In genomic region chr5:140360681-140361479, GRCh38 we compare ENCODE assay signal across 21 cellular contexts. TPM values are rescaled to one million over a fixed set of nuclear protein-coding genes. Genes with fewer than 3 reads are reported as not detected.
DNase-seq lines count a peak whose midpoint lies in the region; ATAC-seq and TF ChIP-seq lines count a peak whose summit lies in the region.
"Had no signal": no experiment of that assay in that cellular context is flagged by ENCODE, and none has a peak within 500 bp of the region (broad histone marks: within the 10 kb centered on the region; RNA-seq: fewer than 3 reads in every experiment).

No MANE protein-coding gene starts in this region.

- H3K4me3 ChIP-seq in Peyer's patch = no peak overlapping the region
- H3K4me3 ChIP-seq: A549; BLaER1 treated with 17β-estradiol and CSF1 and Interleukin-3, amounts not matched to agents 10 nM and 100 nM had no signal

- peak; percentile 68 for DNase-seq in cardiac septum (ENCODE audit: low spot score)
- DNase-seq in Right ventricle myocardium superior = no peak
- DNase-seq in natural killer cell treated with Interleukin-12 subunit alpha and Interleukin-12 subunit beta and Interleukin-15 and Interleukin-18, amount 100 ng/mL, for 72 hours (ENCODE audit: low spot score) = peak; percentile 54
- no peak for DNase-seq in natural killer cell
- peak; percentile 80 for DNase-seq in mesenteric fat pad (ENCODE audit: low spot score)
- DNase-seq in posterior vena cava (ENCODE audit: low spot score) = peak; percentile 58
- DNase-seq in Peyer's patch = no peak
- no peak for DNase-seq in cerebellar nuclear complex (lab: John Stamatoyannopoulos, UW)
- DNase-seq: AML-193; Caco-2; Calu3; CD4-positive, alpha-beta T cell; CD8-positive, alpha-beta T cell; DMS79 treated with DMSO at 0.1 percent for 48 hours; GF-D8 had no signal

- peaks cover 6 to 7% of the 10 kb centered on the region in 2 donors for H3K27me3 Mint-ChIP-seq in natural killer cell treated with Interleukin-12 subunit alpha and Interleukin-12 subunit beta and Interleukin-15 and Interleukin-18, amount 100 ng/mL, for 72 hours
- peaks cover 6% of the 10 kb centered on the region in 2 donors for H3K27me3 Mint-ChIP-seq in natural killer cell (ENCODE audit: low read depth in 2 of 2)

- no peaks in the 10 kb centered on the region for H3K9me3 ChIP-seq in Peyer's patch
- H3K9me3 ChIP-seq: A549; BLaER1 treated with 17β-estradiol and CSF1 and Interleukin-3, amounts not matched to agents 10 nM and 100 nM; Caco-2 had no signal

- intact Hi-C loops in cardiac septum (cut with DNase I) (no loop called here), Right ventricle myocardium superior (cut with DNase I) (no loop called here), natural killer cell (cut with micrococcal nuclease) (no loop called here), posterior vena cava (cut with DNase I) (no loop called here)

- H3K4me1 Mint-ChIP-seq in natural killer cell treated with Interleukin-12 subunit alpha and Interleukin-12 subunit beta and Interleukin-15 and Interleukin-18, amount 100 ng/mL, for 72 hours (ENCODE audit: low read depth in 2 of 2) = peaks cover 14 to 15% of the 10 kb centered on the region in 2 donors
- H3K4me1 Mint-ChIP-seq in natural killer cell = peaks cover 13 to 14% of the 10 kb centered on the region in 2 donors

- no peaks in the 10 kb centered on the region for H3K9me3 Mint-ChIP-seq in natural killer cell treated with Interleukin-12 subunit alpha and Interleukin-12 subunit beta and Interleukin-15 and Interleukin-18, amount 100 ng/mL, for 72 hours
- H3K9me3 Mint-ChIP-seq in natural killer cell = no peaks in the 10 kb centered on the region
- H3K9me3 Mint-ChIP-seq: CD4-positive, alpha-beta T cell; CD8-positive, alpha-beta T cell had no signal

- no peak overlapping the region for H3K27ac Mint-ChIP-seq in natural killer cell treated with Interleukin-12 subunit alpha and Interleukin-12 subunit beta and Interleukin-15 and Interleukin-18, amount 100 ng/mL, for 72 hours
- no peak overlapping the region for H3K27ac Mint-ChIP-seq in natural killer cell
- H3K27ac Mint-ChIP-seq: B cell; CD4-positive, alpha-beta T cell; CD8-positive, alpha-beta T cell had no signal

- ATAC-seq in Right ventricle myocardium superior (ENCODE audit: poor library complexity) (no peak), natural killer cell (no peak)
- no peak for ATAC-seq in natural killer cell treated with Interleukin-12 subunit alpha and Interleukin-12 subunit beta and Interleukin-15 and Interleukin-18, amount 100 ng/mL, for 72 hours
- ATAC-seq: A549; CD8-positive, alpha-beta T cell had no signal

- no peaks in the 10 kb centered on the region for H3K36me3 ChIP-seq in Peyer's patch
- H3K36me3 ChIP-seq: BLaER1 treated with 17β-estradiol and CSF1 and Interleukin-3, amounts not matched to agents 10 nM and 100 nM had no signal

- H3K27me3 ChIP-seq in Peyer's patch = no peaks in the 10 kb centered on the region
- H3K27me3 ChIP-seq: BLaER1 treated with 17β-estradiol and CSF1 and Interleukin-3, amounts not matched to agents 10 nM and 100 nM had no signal

- TF ChIP-seq POLR2A in Peyer's patch (IDR thresholded peaks at IDR 0.05) = no peak

- H3K4me1 ChIP-seq in Peyer's patch = peaks cover 0 to 16% (median 5%) of the 10 kb centered on the region in 4 donors

- H3K36me3 Mint-ChIP-seq in natural killer cell treated with Interleukin-12 subunit alpha and Interleukin-12 subunit beta and Interleukin-15 and Interleukin-18, amount 100 ng/mL, for 72 hours = no peaks in the 10 kb centered on the region
- no peaks in the 10 kb centered on the region for H3K36me3 Mint-ChIP-seq in natural killer cell
- H3K36me3 Mint-ChIP-seq: CD8-positive, alpha-beta T cell had no signal

- H3K27ac ChIP-seq in Peyer's patch = no peak overlapping the region
- H3K27ac ChIP-seq: 22Rv1; A549; BLaER1 treated with 17β-estradiol and CSF1 and Interleukin-3, amounts not matched to agents 10 nM and 100 nM; C4-2B had no signal

- H3K4me3 Mint-ChIP-seq in natural killer cell treated with Interleukin-12 subunit alpha and Interleukin-12 subunit beta and Interleukin-15 and Interleukin-18, amount 100 ng/mL, for 72 hours = no peak overlapping the region
- no peak overlapping the region for H3K4me3 Mint-ChIP-seq in natural killer cell
- H3K4me3 Mint-ChIP-seq: B cell; CD4-positive, alpha-beta T cell; CD8-positive, alpha-beta T cell had no signal

- TF ChIP-seq CTCF in natural killer cell (IDR thresholded peaks at IDR 0.05) (no peak), Peyer's patch (IDR thresholded peaks at IDR 0.05) (no peak)

RNA-seq across cellular contexts. Expression of gene SLC4A9, which starts 0.9 kb away (rescaled TPM):
- total RNA-seq in cardiac septum (0.19 TPM), Right ventricle myocardium superior (not detected), natural killer cell (not detected), mesenteric fat pad (0.22 TPM), posterior vena cava (not detected), Peyer's patch (1 to 10 TPM in 1 of 4 donors, under 1 TPM in 2, not detected in 1; 0.38 to 2.5 (median 0.40) TPM)
- not detected for total RNA-seq in natural killer cell treated with Interleukin-12 subunit alpha and Interleukin-12 subunit beta and Interleukin-15 and Interleukin-18, amount 100 ng/mL, for 72 hours
- total RNA-seq: A172; B cell; Calu3; CD4-positive, alpha-beta T cell; CD8-positive, alpha-beta T cell had no signal

RNA-seq across cellular contexts. Expression of gene HBEGF, which starts 14.5 kb away (rescaled TPM):
- 73.9 TPM for total RNA-seq in cardiac septum
- total RNA-seq in Right ventricle myocardium superior = 21.7 TPM
- total RNA-seq in natural killer cell treated with Interleukin-12 subunit alpha and Interleukin-12 subunit beta and Interleukin-15 and Interleukin-18, amount 100 ng/mL, for 72 hours = 10 to 100 TPM; 56.0 to 63.0 TPM
- total RNA-seq in natural killer cell = 1 to 10 TPM; 5.1 to 9.9 (median 7.8) TPM
- 48.5 TPM for total RNA-seq in mesenteric fat pad
- 1 to 10 TPM; 6.9 to 9.5 TPM for total RNA-seq in posterior vena cava
- 10 to 100 TPM in 2 of 4 donors, 1 to 10 TPM in 2; 4.1 to 41.0 (median 10.1) TPM for total RNA-seq in Peyer's patch

RNA-seq across cellular contexts. Expression of gene ANKHD1, which starts 40.8 kb away (rescaled TPM):
- total RNA-seq in cardiac septum = 73.0 TPM
- total RNA-seq in Right ventricle myocardium superior = 55.8 TPM
- 100 to 1,000 TPM; 136 to 156 TPM for total RNA-seq in natural killer cell treated with Interleukin-12 subunit alpha and Interleukin-12 subunit beta and Interleukin-15 and Interleukin-18, amount 100 ng/mL, for 72 hours
- 100 to 1,000 TPM; 225 to 239 (median 230) TPM for total RNA-seq in natural killer cell
- total RNA-seq in mesenteric fat pad = 90.5 TPM
- total RNA-seq in posterior vena cava = 10 to 100 TPM; 90.8 to 93.2 TPM
- total RNA-seq in Peyer's patch = 100 to 1,000 TPM; 141 to 236 (median 211) TPM

RNA-seq across cellular contexts. Expression of gene PFDN1, which starts 58.0 kb away (rescaled TPM):
- total RNA-seq in cardiac septum (71.7 TPM), Right ventricle myocardium superior (68.7 TPM), natural killer cell (10 to 100 TPM; 28.0 to 39.1 (median 37.6) TPM), mesenteric fat pad (49.8 TPM), posterior vena cava (10 to 100 TPM; 38.2 to 46.2 TPM), Peyer's patch (100 to 1,000 TPM in 2 of 4 donors, 10 to 100 TPM in 2; 90.6 to 142 (median 109) TPM)
- total RNA-seq in natural killer cell treated with Interleukin-12 subunit alpha and Interleukin-12 subunit beta and Interleukin-15 and Interleukin-18, amount 100 ng/mL, for 72 hours = 10 to 100 TPM; 49.8 to 62.2 TPM

Comparison
In these comparisons a context has a peak if more than half of its experiments do, and no peak if none do; other contexts are left out.
1. DNase-seq: peak in cardiac septum (single experiment), natural killer cell treated with Interleukin-12 subunit alpha and Interleukin-12 subunit beta and Interleukin-15 and Interleukin-18, amount 100 ng/mL, for 72 hours (single experiment), mesenteric fat pad (single experiment) and posterior vena cava (single experiment); none in Right ventricle myocardium superior (single experiment), natural killer cell (single experiment), Peyer's patch (0 of 3) and cerebellar nuclear complex (0 of 2).